ENCODE assay signal across 20 cellular contexts in genomic region chr7:46809886-46810285, GRCh38.
"Had no signal": no experiment of that assay in that cellular context is flagged by ENCODE, and none has a peak within 500 bp of the region (broad histone marks: within the 10 kb centered on the region; RNA-seq: fewer than 3 reads in every experiment).

No MANE protein-coding gene starts in this region.

- H3K4me3 ChIP-seq: K562, MG63, SJSA1, SK-N-MC had no signal

- H3K4me3 Mint-ChIP-seq: IgD-negative memory B cell had no signal

- H3K27ac Mint-ChIP-seq: IgD-negative memory B cell had no signal

- H3K36me3 Mint-ChIP-seq: IgD-negative memory B cell had no signal

- H3K4me1 Mint-ChIP-seq: IgD-negative memory B cell had no signal

- DNase-seq: MG63, NCI-H1092, NCI-H1105 treated with DMSO at 0.1 percent for 48 hours, NCI-H1417 treated with DMSO at 0.1 percent for 48 hours, NCI-H146, NCI-H1694 treated with DMSO at 0.1 percent for 48 hours, NCI-H1930, NCI-H2081, NCI-H2107, NCI-H2227 treated with DMSO at 0.1 percent for 48 hours, NCI-H524, NCI-H526 treated with DMSO at 0.1 percent for 48 hours, NCI-H774, Right ventricle myocardium superior, RPMI8226, SIG-M5 had no signal
